ENCODE assay signal across 23 cellular contexts in genomic region chr10:130425881-130426435, GRCh38.
"Had no signal": no experiment of that assay in that cellular context is flagged by ENCODE, and none has a peak within 500 bp of the region (broad histone marks: within the 10 kb centered on the region; RNA-seq: fewer than 3 reads in every experiment).

No MANE protein-coding gene starts in this region.

- H3K9me3 ChIP-seq: gastroesophageal sphincter, prostate gland, sigmoid colon, tibial artery, upper lobe of left lung had no signal

- H3K4me3 Mint-ChIP-seq: immature natural killer cell; naive thymus-derived CD8-positive, alpha-beta T cell; nephron progenitor cell; stimulated activated effector memory CD8-positive, alpha-beta T cell treated with anti-CD3 and anti-CD28 coated beads, Interleukin-12 subunit alpha, Interleukin-12 subunit beta, amount 100 ng/mL, for 72 hours had no signal

- H3K36me3 ChIP-seq: gastroesophageal sphincter, prostate gland, sigmoid colon, stomach, tibial artery, upper lobe of left lung had no signal

- H3K4me3 ChIP-seq: dorsolateral prefrontal cortex, gastroesophageal sphincter, prostate gland, sigmoid colon, stomach, tibial artery, upper lobe of left lung had no signal

- DNase-seq: cerebellar nuclear complex; dorsolateral prefrontal cortex; effector CD4-positive, alpha-beta T cell; foreskin keratinocyte; hypothalamus; immature natural killer cell; nephron progenitor cell; nucleus accumbens; right cardiac atrium; sigmoid colon; stimulated activated CD4-positive, alpha-beta T cell treated with anti-CD3 and anti-CD28 coated beads, Interleukin-2, amount 100 ng/mL, for 24 hours; stimulated activated CD4-positive, alpha-beta T cell treated with anti-CD3 and anti-CD28 coated beads, Interleukin-4, amount 100 ng/mL, for 24 hours; stimulated activated naive CD4-positive, alpha-beta T cell treated with Interleukin-2 at 50 U/mL for 16 hours; stomach; tibial artery; upper lobe of left lung had no signal

- H3K4me1 ChIP-seq: foreskin keratinocyte, gastroesophageal sphincter, prostate gland, sigmoid colon, stomach, tibial artery, upper lobe of left lung had no signal

- H3K27ac ChIP-seq: dorsolateral prefrontal cortex, epithelial cell of prostate, foreskin keratinocyte, gastroesophageal sphincter, prostate gland, sigmoid colon, stomach, tibial artery, upper lobe of left lung had no signal

- H3K36me3 Mint-ChIP-seq: immature natural killer cell; naive thymus-derived CD8-positive, alpha-beta T cell; stimulated activated effector memory CD8-positive, alpha-beta T cell treated with anti-CD3 and anti-CD28 coated beads, Interleukin-12 subunit alpha, Interleukin-12 subunit beta, amount 100 ng/mL, for 72 hours had no signal

- H3K4me1 Mint-ChIP-seq: immature natural killer cell; naive thymus-derived CD8-positive, alpha-beta T cell; nephron progenitor cell; stimulated activated effector memory CD8-positive, alpha-beta T cell treated with anti-CD3 and anti-CD28 coated beads, Interleukin-12 subunit alpha, Interleukin-12 subunit beta, amount 100 ng/mL, for 72 hours had no signal

- H3K27ac Mint-ChIP-seq: immature natural killer cell; naive thymus-derived CD8-positive, alpha-beta T cell; nephron progenitor cell; stimulated activated effector memory CD8-positive, alpha-beta T cell treated with anti-CD3 and anti-CD28 coated beads, Interleukin-12 subunit alpha, Interleukin-12 subunit beta, amount 100 ng/mL, for 72 hours had no signal

- ATAC-seq: esophagus mucosa; foreskin keratinocyte; gastroesophageal sphincter; left lobe of liver; naive thymus-derived CD8-positive, alpha-beta T cell; right cardiac atrium; stimulated activated effector memory CD8-positive, alpha-beta T cell treated with anti-CD3 and anti-CD28 coated beads, Interleukin-12 subunit alpha, Interleukin-12 subunit beta, amount 100 ng/mL, for 72 hours had no signal

- H3K27me3 ChIP-seq: foreskin keratinocyte, gastroesophageal sphincter, sigmoid colon, stomach, tibial artery, upper lobe of left lung had no signal

- H3K9me3 Mint-ChIP-seq: immature natural killer cell, nephron progenitor cell had no signal
